ENCODE assay signal across 8 cellular contexts in genomic region chr1:8422439-8423133, GRCh38.
DNase-seq lines count a peak whose midpoint lies in the region; TF ChIP-seq lines count a peak whose summit lies in the region.

No MANE protein-coding gene starts in this region.

- H3K9me2 ChIP-seq in Loucy (replicated peaks; ENCODE audit: low read depth, low read length) = no peaks in the 10 kb centered on the region

- no peaks in the 10 kb centered on the region for H3K27me3 ChIP-seq in BE2C
- no peaks in the 10 kb centered on the region for H3K27me3 ChIP-seq in Loucy (ENCODE audit: insufficient read depth, low read length, poor library complexity, severe bottlenecking)

- no peak for TF ChIP-seq POLR2A in lower leg skin (IDR thresholded peaks at IDR 0.05)

- 0 to 1% methylated on average over 16 of the region's 16 CpGs for WGBS in lower leg skin, 2 donors
- WGBS in urinary bladder = under 1% methylated on average over 16 of the region's 16 CpGs

- peak overlapping the region; percentile 77 for H3K4me3 ChIP-seq in BE2C (ENCODE audit: low read depth, low read length)
- peak overlapping the region; percentile 90 for H3K4me3 ChIP-seq in Loucy (ENCODE audit: low read length, poor library complexity, severe bottlenecking)
- H3K4me3 ChIP-seq in choroid plexus epithelial cell (ENCODE audit: low read depth, low read length) = peak overlapping the region; percentile 72
- peak overlapping the region; percentile 99 for H3K4me3 ChIP-seq in lower leg skin (ENCODE audit: low read depth, poor library complexity, severe bottlenecking)
- H3K4me3 ChIP-seq in urinary bladder (ENCODE audit: low read depth, low read length) = peak overlapping the region; percentile 97

- H3K79me2 ChIP-seq in Loucy (ENCODE audit: insufficient read depth, low read length) = peaks cover 72% of the 10 kb centered on the region

- peaks cover 4% of the 10 kb centered on the region; the same call in 1 of the 2 replicates for H3K4me1 ChIP-seq in BE2C
- peaks cover 87% of the 10 kb centered on the region for H3K4me1 ChIP-seq in Loucy (ENCODE audit: insufficient read depth, low read length, poor library complexity, severe bottlenecking)
- peaks cover 1% of the 10 kb centered on the region for H3K4me1 ChIP-seq in urinary bladder (ENCODE audit: insufficient read depth)

- H4K20me1 ChIP-seq in Loucy (ENCODE audit: insufficient read depth, low read length, poor library complexity, severe bottlenecking) = peaks cover 58% of the 10 kb centered on the region

- peaks cover 15% of the 10 kb centered on the region for H3F3A ChIP-seq in Loucy (ENCODE audit: low read depth)

- H3K9me3 ChIP-seq in BE2C = no peaks in the 10 kb centered on the region
- no peaks in the 10 kb centered on the region for H3K9me3 ChIP-seq in Loucy (ENCODE audit: insufficient read depth, low read depth, low read length)

- DNase-seq in BE2C (no peak), choroid plexus epithelial cell (ENCODE audit: low read depth) (peak; percentile 46), lower leg skin (ENCODE audit: low spot score in 2 of 2) (peak in 1 of 2 donors; percentile 87), NCI-H2227 (lab: John Stamatoyannopoulos, UW; ENCODE audit: unreplicated experiment) (no peak), NCI-H187 treated with DMSO at 0.1 percent for 48 hours (lab: John Stamatoyannopoulos, UW) (no peak), SKM-1 (lab: John Stamatoyannopoulos, UW; ENCODE audit: unreplicated experiment) (no peak)

- TF ChIP-seq CTCF in BE2C (IDR thresholded peaks at IDR 0.05; ENCODE audit: low read depth, low read length) = no peak
- no peak for TF ChIP-seq CTCF in Loucy (conservative IDR thresholded peaks at IDR 0.05; ENCODE audit: low read length)
- TF ChIP-seq CTCF in choroid plexus epithelial cell (conservative IDR thresholded peaks at IDR 0.05; ENCODE audit: low read depth, low read length) = no peak
- no peak for TF ChIP-seq CTCF in lower leg skin (IDR thresholded peaks at IDR 0.05)

- no peak overlapping the region for H2AFZ ChIP-seq in Loucy (ENCODE audit: low read length)

- H3K36me3 ChIP-seq in BE2C (0 out of 2 replicates have a peak, but pooled peaks cover 3% of the 10 kb centered on the region), Loucy (ENCODE audit: insufficient read depth, low read length) (peaks cover 16% of the 10 kb centered on the region; the same call in 1 of the 2 replicates), urinary bladder (ENCODE audit: insufficient read depth) (no peaks in the 10 kb centered on the region)

- H3K4me2 ChIP-seq in Loucy (ENCODE audit: low read depth, low read length, poor library complexity, severe bottlenecking) = peak overlapping the region; percentile 91

- H3K27ac ChIP-seq in urinary bladder (ENCODE audit: low read depth) = peak overlapping the region; percentile 97

- H3K9ac ChIP-seq in Loucy (ENCODE audit: low read depth, low read length, poor library complexity, severe bottlenecking) = peak overlapping the region; percentile 89

- intact Hi-C loops in lower leg skin (cut with DNase I; ENCODE audit: low total_unique reads) = no loop called here
